Comparison of ENCODE assay signal across 37 cellular contexts in genomic region chr3:89983449-89983848, GRCh38.
DNase-seq lines count a peak whose midpoint lies in the region; ATAC-seq, FAIRE-seq and TF ChIP-seq lines count a peak whose summit lies in the region.
"Had no signal": no experiment of that assay in that cellular context is flagged by ENCODE, and none has a peak within 500 bp of the region (broad histone marks: within the 10 kb centered on the region; RNA-seq: fewer than 3 reads in every experiment).

No MANE protein-coding gene starts in this region.

- no peak for ATAC-seq in HepG2
- no peak for ATAC-seq in right lobe of liver
- ATAC-seq: A549; CD8-positive, alpha-beta T cell had no signal

- H3K9me1 ChIP-seq in endothelial cell of umbilical vein (replicated peaks; ENCODE audit: control insufficient read depth, extremely low read depth, insufficient read depth, low read length), result no peaks in the 10 kb centered on the region

- H2AFZ ChIP-seq in HepG2 (ENCODE audit: low read length) (no peak overlapping the region), astrocyte (ENCODE audit: low read depth, low read length) (no peak overlapping the region), endothelial cell of umbilical vein (ENCODE audit: low read depth, low read length) (no peak overlapping the region)

- no peak overlapping the region for H3K4me3 Mint-ChIP-seq in astrocyte (ENCODE audit: unreplicated experiment)
- H3K4me3 Mint-ChIP-seq: B cell; CD14-positive monocyte; CD4-positive, alpha-beta memory T cell; CD4-positive, alpha-beta T cell; CD4-positive, CD25-positive, alpha-beta regulatory T cell; CD8-positive, alpha-beta memory T cell; CD8-positive, alpha-beta T cell had no signal

- dilution Hi-C loops in endothelial cell of umbilical vein (cut with MboI; ENCODE audit: extremely low pct_ligation_motif_present, low sequenced_read_pairs), result no loop called here

- H3K9me3 Mint-ChIP-seq in astrocyte (ENCODE audit: unreplicated experiment), result no peaks in the 10 kb centered on the region

- POLR2A ChIA-PET in HepG2 (lab: Yijun Ruan, JAX), result no interaction called here
- POLR2A ChIA-PET in HEK293 (lab: Yijun Ruan, JAX), result no interaction called here
- POLR2A ChIA-PET in endothelial cell of umbilical vein (lab: Charles Lee), result no interaction called here

- H3K79me2 ChIP-seq in HepG2 (ENCODE audit: insufficient read depth, low read length) (no peaks in the 10 kb centered on the region), astrocyte (ENCODE audit: insufficient read depth, low read length) (no peaks in the 10 kb centered on the region), endothelial cell of umbilical vein (ENCODE audit: control insufficient read depth, insufficient read depth, low read length) (no peaks in the 10 kb centered on the region)

- H3K4me1 Mint-ChIP-seq in astrocyte (ENCODE audit: low read depth, unreplicated experiment), result peaks cover 13% of the 10 kb centered on the region
- H3K4me1 Mint-ChIP-seq: B cell; CD14-positive monocyte; CD4-positive, alpha-beta memory T cell; CD4-positive, CD25-positive, alpha-beta regulatory T cell; CD8-positive, alpha-beta memory T cell had no signal

- DNase-seq in HepG2 (ENCODE audit: low spot score) (no peak), right lobe of liver (no peak), astrocyte (ENCODE audit: low read depth) (no peak), endothelial cell of umbilical vein (ENCODE audit: low read depth, low spot score) (no peak), A172 (ENCODE audit: low spot score) (no peak), GM12892 (ENCODE audit: insufficient read length) (no peak), MV-4-11 (lab: John Stamatoyannopoulos, UW) (no peak)
- DNase-seq: 8988T; ACHN; AML-193; BE2C; C1 segment of cervical spinal cord; Caco-2; Calu3; CD4-positive, alpha-beta memory T cell; CD4-positive, alpha-beta T cell; CD4-positive, CD25-positive, alpha-beta regulatory T cell; CD8-positive, alpha-beta memory T cell; CD8-positive, alpha-beta T cell; COR-L47; DMS 273 treated with DMSO at 0.1 percent for 48 hours; DMS153; DMS53; DMS79; DMS79 treated with DMSO at 0.1 percent for 48 hours; DND-41; EL had no signal

- TF ChIP-seq EP300 in HepG2 (IDR thresholded peaks at IDR 0.05; ENCODE audit: low read depth in 2 of 2, low read length in 2 of 2) (no peak), HepG2 (CRISPR knock-in tag; IDR thresholded peaks at IDR 0.05; ENCODE audit: borderline replicate concordance) (no peak)

- H3K27me3 ChIP-seq in HepG2 (ENCODE audit: control insufficient read depth in 1 of 2, insufficient read depth in 2 of 2, low read length in 2 of 2), result no peaks in the 10 kb centered on the region
- H3K27me3 ChIP-seq in right lobe of liver, result no peaks in the 10 kb centered on the region
- H3K27me3 ChIP-seq in astrocyte (ENCODE audit: insufficient read depth, low read length), result no peaks in the 10 kb centered on the region
- no peaks in the 10 kb centered on the region for H3K27me3 ChIP-seq in endothelial cell of umbilical vein (ENCODE audit: control insufficient read depth in 2 of 2, insufficient read depth in 2 of 2, low read length in 2 of 2)
- H3K27me3 ChIP-seq: BE2C; BLaER1; BLaER1 treated with 17β-estradiol and CSF1 and Interleukin-3, amounts not matched to agents 10 nM and 100 nM had no signal

- H3K4me1 ChIP-seq in HepG2 (ENCODE audit: insufficient read depth, low read length), result no peaks in the 10 kb centered on the region
- H3K4me1 ChIP-seq in right lobe of liver, result no peaks in the 10 kb centered on the region
- H3K4me1 ChIP-seq in HEK293 (ENCODE audit: control insufficient read depth, insufficient read depth, low read length), result no peaks in the 10 kb centered on the region
- no peaks in the 10 kb centered on the region for H3K4me1 ChIP-seq in astrocyte (ENCODE audit: insufficient read depth, low read length)
- H3K4me1 ChIP-seq in endothelial cell of umbilical vein (ENCODE audit: control insufficient read depth, extremely low read depth, insufficient read depth, low read length), result no peaks in the 10 kb centered on the region
- H3K4me1 ChIP-seq: A549; BE2C; BLaER1; BLaER1 treated with 17β-estradiol and CSF1 and Interleukin-3, amounts not matched to agents 10 nM and 100 nM; Caco-2 had no signal

- WGBS in HepG2 (ENCODE audit: low lambda C conversion rate), result 3% methylated on average over 2 of the region's 2 CpGs
- 49% methylated on average over 2 of the region's 2 CpGs for WGBS in right lobe of liver (ENCODE audit: insufficient coverage, low coverage, low lambda C conversion rate, missing lambda C conversion rate)

- H3K36me3 ChIP-seq in HepG2 (replicated peaks in 1 of 2; ENCODE audit: control insufficient read depth in 1 of 2, insufficient read depth in 2 of 2, low read length in 2 of 2) (no peaks in the 10 kb centered on the region), right lobe of liver (no peaks in the 10 kb centered on the region), HEK293 (ENCODE audit: control insufficient read depth in 2 of 2, insufficient read depth in 1 of 2, low read length in 2 of 2) (no peaks in the 10 kb centered on the region), astrocyte (ENCODE audit: insufficient read depth, low read length) (no peaks in the 10 kb centered on the region), endothelial cell of umbilical vein (ENCODE audit: control insufficient read depth in 2 of 2, extremely low read depth in 1 of 2, insufficient read depth in 2 of 2, low read length in 2 of 2) (no peaks in the 10 kb centered on the region)
- H3K36me3 ChIP-seq: BE2C; BLaER1; BLaER1 treated with 17β-estradiol and CSF1 and Interleukin-3, amounts not matched to agents 10 nM and 100 nM had no signal

- intact Hi-C loops in HepG2 (cut with micrococcal nuclease; ENCODE audit: unreplicated experiment), result no loop called here
- intact Hi-C loops in right lobe of liver (cut with DNase I), result no loop called here
- intact Hi-C loops in endothelial cell of umbilical vein (cut with micrococcal nuclease), result no loop called here

- TF ChIP-seq CTCF in HepG2 (CRISPR knock-in tag; IDR thresholded peaks at IDR 0.05) (no peak), right lobe of liver (IDR thresholded peaks at IDR 0.05) (no peak), HEK293 (tag by site-specific recombination; IDR thresholded peaks at IDR 0.05) (no peak), astrocyte (IDR thresholded peaks at IDR 0.05; ENCODE audit: insufficient read depth, low read depth, low read length) (no peak), endothelial cell of umbilical vein (IDR thresholded peaks at IDR 0.05; ENCODE audit: extremely low read depth in 1 of 2, insufficient read depth in 1 of 2, low read depth in 1 of 2, low read length in 2 of 2) (no peak)

- no peaks in the 10 kb centered on the region for H4K20me1 ChIP-seq in HepG2 (ENCODE audit: insufficient read depth, low read length)
- H4K20me1 ChIP-seq in astrocyte (ENCODE audit: insufficient read depth, low read length), result no peaks in the 10 kb centered on the region
- H4K20me1 ChIP-seq in endothelial cell of umbilical vein (replicated peaks; ENCODE audit: control insufficient read depth, extremely low read depth, insufficient read depth, low read length), result no peaks in the 10 kb centered on the region
- H4K20me1 ChIP-seq: BLaER1; BLaER1 treated with 17β-estradiol and CSF1 and Interleukin-3, amounts not matched to agents 10 nM and 100 nM had no signal

- no peak for FAIRE-seq in HepG2 (lab: Jason Lieb, UNC)
- FAIRE-seq in astrocyte (lab: Jason Lieb, UNC), result no peak
- no peak for FAIRE-seq in endothelial cell of umbilical vein (lab: Jason Lieb, UNC)
- FAIRE-seq in GM12892 (lab: Jason Lieb, UNC), result no peak
- FAIRE-seq: A204.1, A549, D721Med had no signal

- in situ Hi-C loops in HepG2 (cut with HindIII; ENCODE audit: extremely low pct_ligation_motif_present, low pct_unique_long_range_greater_than_20kb), result no loop called here

- no peaks in the 10 kb centered on the region for H3K36me3 Mint-ChIP-seq in astrocyte (ENCODE audit: low read depth, unreplicated experiment)
- H3K36me3 Mint-ChIP-seq: CD14-positive monocyte; CD4-positive, alpha-beta memory T cell; CD4-positive, CD25-positive, alpha-beta regulatory T cell; CD8-positive, alpha-beta memory T cell; CD8-positive, alpha-beta T cell had no signal

- H3K27ac ChIP-seq in HepG2 (ENCODE audit: extremely low read length, insufficient read depth, low read length), result no peak overlapping the region
- no peak overlapping the region for H3K27ac ChIP-seq in right lobe of liver
- H3K27ac ChIP-seq in HEK293 (ENCODE audit: extremely low read depth, low read depth, low read length), result no peak overlapping the region
- no peak overlapping the region for H3K27ac ChIP-seq in astrocyte (ENCODE audit: low read depth, low read length)
- no peak overlapping the region for H3K27ac ChIP-seq in endothelial cell of umbilical vein (ENCODE audit: insufficient read depth, low read depth, low read length)
- H3K27ac ChIP-seq: 22Rv1; A549; BLaER1; BLaER1 treated with 17β-estradiol and CSF1 and Interleukin-3, amounts not matched to agents 10 nM and 100 nM; C4-2B had no signal

- CTCF ChIA-PET in HepG2 (lab: Yijun Ruan, JAX; ENCODE audit: low intra/inter-chr PET ratio, low total read pairs), result no interaction called here
- CTCF ChIA-PET in HEK293 (lab: Yijun Ruan, JAX), result interaction anchor here (1.2 kb wide), 1 partner anchor 74 kb away, joined by 3 read pairs; no protein-coding TSS in a partner anchor
- CTCF ChIA-PET in endothelial cell of umbilical vein (lab: Charles Lee), result no interaction called here

- no TSS peak for BruUV-seq in HepG2 (replicated peaks; lab: Mats Ljungman, UMichigan)
- no TSS peak for BruUV-seq in endothelial cell of umbilical vein (replicated peaks; lab: Mats Ljungman, UMichigan)

- no peaks in the 10 kb centered on the region for H3K27me3 Mint-ChIP-seq in astrocyte (ENCODE audit: low read depth, unreplicated experiment)
- H3K27me3 Mint-ChIP-seq: B cell; CD4-positive, alpha-beta memory T cell; CD4-positive, alpha-beta T cell; CD4-positive, CD25-positive, alpha-beta regulatory T cell had no signal

- TF ChIP-seq RAD21 in HepG2 (CRISPR knock-in tag; IDR thresholded peaks at IDR 0.05), result no peak

- H3K9me3 ChIP-seq in HepG2 (ENCODE audit: low read length) (peaks cover 16% of the 10 kb centered on the region), right lobe of liver (no peaks in the 10 kb centered on the region), HEK293 (ENCODE audit: control insufficient read depth, insufficient read depth, low read depth, low read length) (no peaks in the 10 kb centered on the region), astrocyte (ENCODE audit: insufficient read depth, low read depth, low read length) (no peaks in the 10 kb centered on the region), endothelial cell of umbilical vein (replicated peaks; ENCODE audit: control insufficient read depth, insufficient read depth, low read length) (peaks cover 2% of the 10 kb centered on the region)
- H3K9me3 ChIP-seq: A549, BE2C, BLaER1, Caco-2 had no signal

- no peak overlapping the region for H3K9ac ChIP-seq in HepG2 (ENCODE audit: insufficient read depth, low read depth, low read length)
- no peak overlapping the region for H3K9ac ChIP-seq in astrocyte (ENCODE audit: low read length)
- H3K9ac ChIP-seq in endothelial cell of umbilical vein (replicated peaks; ENCODE audit: extremely low read depth, insufficient read depth, low read length), result no peak overlapping the region
- H3K9ac ChIP-seq: BLaER1; BLaER1 treated with 17β-estradiol and CSF1 and Interleukin-3, amounts not matched to agents 10 nM and 100 nM had no signal

- no peak overlapping the region for H3K4me3 ChIP-seq in HepG2 (replicated peaks in 1 of 3; ENCODE audit: insufficient read depth in 1 of 3, low read depth in 2 of 3, low read length in 3 of 3)
- H3K4me3 ChIP-seq in right lobe of liver, result no peak overlapping the region
- no peak overlapping the region for H3K4me3 ChIP-seq in HEK293 (ENCODE audit: low read depth, low read length)
- H3K4me3 ChIP-seq in astrocyte (ENCODE audit: insufficient read depth, low read depth, low read length), result no peak overlapping the region
- no peak overlapping the region for H3K4me3 ChIP-seq in endothelial cell of umbilical vein (replicated peaks in 1 of 3; ENCODE audit: insufficient read depth in 1 of 3, low read depth in 1 of 3, low read length in 3 of 3)
- H3K4me3 ChIP-seq: A549; BLaER1; BLaER1 treated with 17β-estradiol and CSF1 and Interleukin-3, amounts not matched to agents 10 nM and 100 nM had no signal

- TF ChIP-seq POLR2A in HepG2 (IDR thresholded peaks at IDR 0.05; ENCODE audit: insufficient read depth in 1 of 2, low read depth in 2 of 2, low read length in 2 of 2) (no peak), right lobe of liver (IDR thresholded peaks at IDR 0.05) (no peak), endothelial cell of umbilical vein (IDR thresholded peaks at IDR 0.05; ENCODE audit: low read depth, low read length) (no peak), GM12892 (IDR thresholded peaks at IDR 0.05; ENCODE audit: low read depth, low read length) (no peak)

- H3K4me2 ChIP-seq in HepG2 (ENCODE audit: low read depth, low read length) (no peak overlapping the region), astrocyte (ENCODE audit: low read length) (no peak overlapping the region), endothelial cell of umbilical vein (ENCODE audit: insufficient read depth, low read length) (no peak overlapping the region)
- H3K4me2 ChIP-seq: A549; BLaER1; BLaER1 treated with 17β-estradiol and CSF1 and Interleukin-3, amounts not matched to agents 10 nM and 100 nM had no signal

- H3K27ac Mint-ChIP-seq in astrocyte (ENCODE audit: unreplicated experiment), result peak overlapping the region; percentile 93
- H3K27ac Mint-ChIP-seq: B cell; CD14-positive monocyte; CD4-positive, alpha-beta memory T cell; CD4-positive, alpha-beta T cell; CD4-positive, CD25-positive, alpha-beta regulatory T cell; CD8-positive, alpha-beta memory T cell; CD8-positive, alpha-beta T cell had no signal

Comparison
In these comparisons a context has a peak if more than half of its experiments do, and no peak if none do; other contexts are left out.
1. Of the 63 proteins assayed by ChIP-seq in both HepG2 and HEK293: peak only in HepG2: none; only in HEK293: ATF2; in both: none; in neither: 62.